8 cellular contexts compared by ENCODE assay signal in genomic region chr5:139262414-139263139, GRCh38. TPM values are rescaled to one million over a fixed set of nuclear protein-coding genes. Genes with fewer than 3 reads are reported as not detected.
DNase-seq lines count a peak whose midpoint lies in the region; ATAC-seq, FAIRE-seq and TF ChIP-seq lines count a peak whose summit lies in the region.

No MANE protein-coding gene starts in this region.

- TF ChIP-seq POLR2A in A549 (IDR thresholded peaks at IDR 0.05; ENCODE audit: low read length) = no peak
- TF ChIP-seq POLR2A in HepG2 (IDR thresholded peaks at IDR 0.05; ENCODE audit: insufficient read depth in 1 of 2, low read depth in 2 of 2, low read length in 2 of 2) = no peak

- peak overlapping the region in 1 of 2 experiments; percentile 48; a peak in 2 of 6 replicates for H3K27ac ChIP-seq in A549
- no peak overlapping the region for H3K27ac ChIP-seq in colonic mucosa
- H3K27ac ChIP-seq in HepG2 (ENCODE audit: extremely low read length, insufficient read depth, low read length) = no peak overlapping the region

- no peak for TF ChIP-seq EP300 in A549 (IDR thresholded peaks at IDR 0.05)
- TF ChIP-seq EP300 in HepG2 (IDR thresholded peaks at IDR 0.05; ENCODE audit: low read depth in 2 of 2, low read length in 2 of 2) = no peak
- TF ChIP-seq EP300 in HepG2 (CRISPR knock-in tag; IDR thresholded peaks at IDR 0.05; ENCODE audit: borderline replicate concordance) = no peak

- H3K4me3 ChIP-seq in A549 = no peak overlapping the region
- no peak overlapping the region for H3K4me3 ChIP-seq in colonic mucosa
- peak overlapping the region in 2 of 3 experiments; percentile 6 to 13; a peak in 1 of 6 replicates for H3K4me3 ChIP-seq in HepG2 (replicated peaks in 1 of 3; ENCODE audit: insufficient read depth in 1 of 3, low read depth in 2 of 3, low read length in 3 of 3)

- 45% methylated on average over 8 of the region's 9 CpGs for WGBS in A549 (ENCODE audit: missing lambda C conversion rate)
- 22% methylated on average over 9 of the region's 9 CpGs for WGBS in HepG2 (ENCODE audit: low lambda C conversion rate)

- H3K27ac Mint-ChIP-seq in activated CD4-positive, alpha-beta T cell treated with anti-CD3 and anti-CD28 coated beads for 36 hours = no peak overlapping the region

- TF ChIP-seq RAD21 in A549 (conservative IDR thresholded peaks at IDR 0.05 in 1 of 2, IDR thresholded peaks at IDR 0.05 in 1 of 2) (peak; percentile 98 to 99), HepG2 (CRISPR knock-in tag; IDR thresholded peaks at IDR 0.05) (peak; percentile 96)

- FAIRE-seq in A549 (lab: Jason Lieb, UNC) (no peak), GM18507 (lab: Jason Lieb, UNC) (peak; percentile 85), HepG2 (lab: Jason Lieb, UNC) (peak; percentile 86)

- H3K4me1 ChIP-seq in A549 (0 out of 3 replicates have a peak, but pooled peaks cover 4% of the 10 kb centered on the region), colonic mucosa (no peaks in the 10 kb centered on the region), HepG2 (ENCODE audit: insufficient read depth, low read length) (peaks cover 21% of the 10 kb centered on the region)

- CTCF ChIA-PET in A549 (lab: Yijun Ruan, JAX) = interaction anchor here (0.7 to 4.1 kb wide), 30 partner anchors 9 to 687 kb away, joined by 3 to 25 read pairs (median 4); partner anchors contain the start of gene HSPA9
- CTCF ChIA-PET in activated CD4-positive, alpha-beta T cell treated with anti-CD3 and anti-CD28 coated beads for 36 hours (lab: Charles Lee) = interaction anchor here (0.6 to 1.7 kb wide), 8 partner anchors 10 to 1039 kb away, joined by 3 to 7 read pairs (median 3); no protein-coding TSS in a partner anchor
- CTCF ChIA-PET in HepG2 (lab: Yijun Ruan, JAX; ENCODE audit: low intra/inter-chr PET ratio, low total read pairs) = interaction anchor here (1.7 kb wide), 1 partner anchor 620 kb away, joined by 12 read pairs; no protein-coding TSS in a partner anchor

- no peaks in the 10 kb centered on the region for H3K9me3 ChIP-seq in A549
- no peaks in the 10 kb centered on the region for H3K9me3 ChIP-seq in colonic mucosa
- no peaks in the 10 kb centered on the region for H3K9me3 ChIP-seq in HepG2 (ENCODE audit: low read length)

- no peaks in the 10 kb centered on the region for H3K27me3 ChIP-seq in colonic mucosa
- H3K27me3 ChIP-seq in HepG2 (ENCODE audit: control insufficient read depth in 1 of 2, insufficient read depth in 2 of 2, low read length in 2 of 2) = no peaks in the 10 kb centered on the region

- no peaks in the 10 kb centered on the region for H3K36me3 Mint-ChIP-seq in activated CD4-positive, alpha-beta T cell treated with anti-CD3 and anti-CD28 coated beads for 36 hours (ENCODE audit: low read depth)

- H3K4me2 ChIP-seq in A549 = no peak overlapping the region
- H3K4me2 ChIP-seq in HepG2 (ENCODE audit: low read depth, low read length) = peak overlapping the region; percentile 60

- in situ Hi-C loops in HepG2 (cut with HindIII; ENCODE audit: extremely low pct_ligation_motif_present, low pct_unique_long_range_greater_than_20kb) = loop anchor here (10.0 to 25.0 kb wide), 3 partner anchors 300 to 618 kb away; no protein-coding TSS in a partner anchor

- H4K20me1 ChIP-seq in HepG2 (ENCODE audit: insufficient read depth, low read length) = no peaks in the 10 kb centered on the region

- no peak overlapping the region for H2AFZ ChIP-seq in HepG2 (ENCODE audit: low read length)

- H3K4me1 Mint-ChIP-seq in activated CD4-positive, alpha-beta T cell treated with anti-CD3 and anti-CD28 coated beads for 36 hours = peaks cover 4% of the 10 kb centered on the region

- no TSS peak for BruUV-seq in HepG2 (replicated peaks; lab: Mats Ljungman, UMichigan)

- no peaks in the 10 kb centered on the region for H3K36me3 ChIP-seq in colonic mucosa
- H3K36me3 ChIP-seq in HepG2 (replicated peaks in 1 of 2; ENCODE audit: control insufficient read depth in 1 of 2, insufficient read depth in 2 of 2, low read length in 2 of 2) = no peaks in the 10 kb centered on the region

- DNase-seq in A549 (ENCODE audit: low read depth in 1 of 2, low spot score in 1 of 2) = peak; percentile 89 to 97
- DNase-seq in GM18507 (ENCODE audit: extremely low spot score, insufficient read length, low read depth) = no peak
- peak; percentile 68 for DNase-seq in NCI-H524 treated with DMSO at 0.1 percent for 48 hours (lab: John Stamatoyannopoulos, UW)
- peak; percentile 87 for DNase-seq in activated CD4-positive, alpha-beta T cell treated with anti-CD3 and anti-CD28 coated beads for 36 hours
- peak; percentile 83 for DNase-seq in colonic mucosa
- peak; percentile 70 for DNase-seq in HepG2 (ENCODE audit: low spot score)
- peak; percentile 57 to 62 for DNase-seq in stimulated activated CD4-positive, alpha-beta T cell treated with anti-CD3 and anti-CD28 coated beads, Interleukin-4, amount 100 ng/mL, for 4 hours

- H3K9ac ChIP-seq in colonic mucosa (ENCODE audit: low read depth in 2 of 2, low read length in 2 of 2) = no peak overlapping the region
- H3K9ac ChIP-seq in HepG2 (ENCODE audit: insufficient read depth, low read depth, low read length) = no peak overlapping the region

- ATAC-seq in A549 (peak; percentile 99 to 100), HG03378 (IDR thresholded peaks at IDR 0.05; ENCODE audit: unreplicated experiment) (peak; percentile 67), HepG2 (peak; percentile 98)
- ATAC-seq in activated CD4-positive, alpha-beta T cell treated with anti-CD3 and anti-CD28 coated beads for 36 hours = peak; percentile 100

- no peaks in the 10 kb centered on the region for H3K79me2 ChIP-seq in HepG2 (ENCODE audit: insufficient read depth, low read length)

- TF ChIP-seq CTCF in A549 (IDR thresholded peaks at IDR 0.05) (peak; percentile 94), colonic mucosa (IDR thresholded peaks at IDR 0.05) (peak; percentile 79), HepG2 (CRISPR knock-in tag; IDR thresholded peaks at IDR 0.05) (peak; percentile 97)

- POLR2A ChIA-PET in A549 (lab: Yijun Ruan, JAX) = interaction anchor here (0.5 to 1.0 kb wide), 2 partner anchors 683 to 797 kb away, joined by 3 to 4 read pairs; no protein-coding TSS in a partner anchor
- POLR2A ChIA-PET in activated CD4-positive, alpha-beta T cell treated with anti-CD3 and anti-CD28 coated beads for 36 hours (lab: Charles Lee) = no interaction called here
- POLR2A ChIA-PET in HepG2 (lab: Yijun Ruan, JAX) = interaction anchor here (1.0 to 1.1 kb wide), 2 partner anchors 64 to 683 kb away, joined by 3 to 5 read pairs; partner anchors contain the start of gene SIL1

- H3K27me3 Mint-ChIP-seq in activated CD4-positive, alpha-beta T cell treated with anti-CD3 and anti-CD28 coated beads for 36 hours = peaks cover 3% of the 10 kb centered on the region

- H3K4me3 Mint-ChIP-seq in activated CD4-positive, alpha-beta T cell treated with anti-CD3 and anti-CD28 coated beads for 36 hours = no peak overlapping the region

- intact Hi-C loops in activated CD4-positive, alpha-beta T cell treated with anti-CD3 and anti-CD28 coated beads for 36 hours (cut with DNase I, micrococcal nuclease) = loop anchor here (1.0 to 5.0 kb wide), 9 partner anchors 170 to 687 kb away; partner anchors contain the start of gene HSPA9 (in 1 of the 2)
- intact Hi-C loops in colonic mucosa (cut with DNase I) = loop anchor here (5.0 to 10.0 kb wide), 3 partner anchors 168 to 680 kb away; no protein-coding TSS in a partner anchor
- intact Hi-C loops in HepG2 (cut with micrococcal nuclease; ENCODE audit: unreplicated experiment) = loop anchor here (1.0 to 10.0 kb wide), 3 partner anchors 118 to 683 kb away; no protein-coding TSS in a partner anchor

- no peaks in the 10 kb centered on the region for H3K9me3 Mint-ChIP-seq in activated CD4-positive, alpha-beta T cell treated with anti-CD3 and anti-CD28 coated beads for 36 hours (ENCODE audit: low read depth)

TF ChIP-seq in A549, 52 proteins besides CTCF, POLR2A, EP300 and RAD21 (continues in another document):
- peak; percentile 95 for TF ChIP-seq SMC3 (IDR thresholded peaks at IDR 0.05)

TF ChIP-seq in HepG2, 621 proteins besides CTCF, POLR2A, EP300 and RAD21 (continues in another document):
- TF ChIP-seq REXO4 (CRISPR knock-in tag; IDR thresholded peaks at IDR 0.05; ENCODE audit: borderline replicate concordance) (no peak), NFYC (CRISPR knock-in tag; IDR thresholded peaks at IDR 0.05) (no peak), IRF2 (CRISPR knock-in tag; IDR thresholded peaks at IDR 0.05) (0 out of 2 replicates have a peak, but pooled peaks have one; percentile 29), CAMTA2 (CRISPR knock-in tag; IDR thresholded peaks at IDR 0.05; ENCODE audit: borderline replicate concordance) (no peak)

RNA-seq across cellular contexts. Expression of gene MATR3, which starts 31.0 kb away (rescaled TPM):
- polyA plus RNA-seq in A549 (2011; rRNA removed) (157 and 178 TPM in 2 replicates), A549 (2017; fragmentation: RNase III; extraction: RNeasy Plus Mini Kit Qiagen cat#74134 plus additional on column Dnase treatment) (181 to 189 TPM (median 187 TPM) in 3 replicates), HepG2 (2011; rRNA removed) (84.6 and 94.2 TPM in 2 replicates)
- 30.2 and 39.2 TPM in 2 replicates for polyA plus RNA-seq in A549 (2012; cell fraction: cytosol; rRNA removed)
- polyA plus RNA-seq in A549 (2012; cell fraction: nucleus; rRNA removed) = 40.1 and 59.7 TPM in 2 replicates
- polyA minus RNA-seq in A549 (2011; rRNA and poly(A)+ RNA removed) = 175 and 206 TPM in 2 replicates
- total RNA-seq in activated CD4-positive, alpha-beta T cell treated with anti-CD3 and anti-CD28 coated beads for 36 hours = 100 to 1,000 TPM; 113 to 133 TPM
- total RNA-seq in colonic mucosa (100 to 1,000 TPM; 105 to 128 TPM), HepG2 (2016; rRNA removed; fragmentation: Illumina TruSeq; extraction: Trizol) (341 and 484 TPM in 2 replicates)
- total RNA-seq in HepG2 (2016; cell fraction: cytosol; rRNA removed; fragmentation: Illumina TruSeq; extraction: Trizol; ENCODE audit: low read depth) = 17.2 and 21.9 TPM in 2 replicates
- total RNA-seq in HepG2 (2016; cell fraction: insoluble cytoplasmic fraction; rRNA removed; fragmentation: Illumina TruSeq; extraction: Trizol) = 343 and 482 TPM in 2 replicates
- total RNA-seq in HepG2 (2016; cell fraction: membrane; rRNA removed; fragmentation: Illumina TruSeq; extraction: Trizol) = 53.9 and 61.4 TPM in 2 replicates
- total RNA-seq in HepG2 (2016; cell fraction: nucleus; rRNA removed; fragmentation: Illumina TruSeq; extraction: Trizol) = 279 and 286 TPM in 2 replicates
- 43.6 and 60.1 TPM in 2 replicates for polyA plus RNA-seq in HepG2 (2011; cell fraction: cytosol; rRNA removed)
- 57.4 and 62.8 TPM in 2 replicates for polyA plus RNA-seq in HepG2 (2011; cell fraction: nucleus; rRNA removed)
- 171 and 221 TPM in 2 replicates for polyA plus RNA-seq in HepG2 (2012)
- polyA plus RNA-seq in HepG2 (2016; cell fraction: cytosol; fragmentation: Illumina TruSeq; extraction: Trizol; ENCODE audit: low read depth) = 12.4 and 12.5 TPM in 2 replicates
- 426 and 447 TPM in 2 replicates for polyA plus RNA-seq in HepG2 (2016; cell fraction: insoluble cytoplasmic fraction; fragmentation: Illumina TruSeq; extraction: Trizol; ENCODE audit: low read depth)
- 40.1 and 45.7 TPM in 2 replicates for polyA plus RNA-seq in HepG2 (2016; cell fraction: membrane; fragmentation: Illumina TruSeq; extraction: Trizol; ENCODE audit: low read depth)
- polyA plus RNA-seq in HepG2 (2016; cell fraction: nucleus; fragmentation: Illumina TruSeq; extraction: Trizol; ENCODE audit: insufficient read depth, low read depth) = 274 and 295 TPM in 2 replicates
- 165 and 278 TPM in 2 replicates for polyA minus RNA-seq in HepG2 (2011; rRNA and poly(A)+ RNA removed; ENCODE audit: low replicate concordance)
- 117 and 119 TPM in 2 replicates for polyA minus RNA-seq in HepG2 (2011; cell fraction: cytosol; rRNA and poly(A)+ RNA removed)
- polyA minus RNA-seq in HepG2 (2011; cell fraction: nucleus; rRNA and poly(A)+ RNA removed) = 253 and 268 TPM in 2 replicates

Comparison
In these comparisons a context has a peak if more than half of its experiments do, and no peak if none do; other contexts are left out.
1. H3K4me3 ChIP-seq: peak in HepG2 (2 of 3); none in A549 (single experiment) and colonic mucosa (single experiment).
2. Of the 38 proteins assayed by ChIP-seq in both HepG2 and A549: peak only in HepG2: FOSL2, HDAC2, HMGXB4 and MYC; only in A549: MAX; in both: CTCF, ESRRA, RAD21 and SMC3; in neither: 28; mixed calls (peak in some experiments, not most) for 1.
3. Peak in every context shown above with its lines, with median percentiles within 50 percentile points of each other: ATAC-seq and CTCF ChIP-seq.